ENCODE assay signal across 28 cellular contexts in the genomic region with DNA sequence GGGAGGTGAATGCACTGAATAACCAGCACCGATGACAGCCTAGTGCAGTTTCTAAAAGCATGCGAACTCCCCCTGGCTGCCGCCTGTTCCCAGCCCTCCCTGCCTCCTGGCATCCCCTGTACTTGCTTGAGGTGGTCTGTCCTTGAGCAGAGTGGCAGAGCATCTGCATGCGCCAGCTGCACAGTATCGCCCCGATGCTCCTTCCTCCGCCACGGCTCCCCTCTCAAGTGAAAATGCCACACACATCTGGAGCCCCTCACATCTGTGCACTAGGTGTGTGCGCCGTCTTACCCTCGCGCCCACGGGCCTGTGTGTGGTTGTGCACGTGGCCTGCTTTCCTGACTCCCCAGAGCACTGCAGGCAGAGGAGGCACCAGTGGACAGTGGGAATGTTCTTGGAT.
"Had no signal": no experiment of that assay in that cellular context is flagged by ENCODE, and none has a peak within 500 bp of the region (broad histone marks: within the 10 kb centered on the region; RNA-seq: fewer than 3 reads in every experiment).

No MANE protein-coding gene starts in this region.

- FAIRE-seq: colon, keratinocyte had no signal

- H3K9ac ChIP-seq: parathyroid adenoma had no signal

- H3K4me3 ChIP-seq: dorsolateral prefrontal cortex, gastrocnemius medialis, lung, mucosa of descending colon, prostate gland, right atrium auricular region, smooth muscle cell, suprapubic skin, transverse colon had no signal

- H3K27me3 Mint-ChIP-seq: naive B cell; natural killer cell treated with Interleukin-12 subunit alpha and Interleukin-12 subunit beta and Interleukin-15 and Interleukin-18, amount 100 ng/mL, for 72 hours; stimulated activated naive CD8-positive, alpha-beta T cell treated with anti-CD3 and anti-CD28 coated beads, Interleukin-15, amount 100 ng/mL, for 72 hours had no signal

- H3K4me1 Mint-ChIP-seq: stimulated activated naive CD8-positive, alpha-beta T cell treated with anti-CD3 and anti-CD28 coated beads, Interleukin-15, amount 100 ng/mL, for 72 hours had no signal

- H3K27me3 ChIP-seq: dorsolateral prefrontal cortex, gastrocnemius medialis, right atrium auricular region, suprapubic skin, transverse colon had no signal

- H3K9me3 Mint-ChIP-seq: natural killer cell treated with Interleukin-12 subunit alpha and Interleukin-12 subunit beta and Interleukin-15 and Interleukin-18, amount 100 ng/mL, for 72 hours; neural crest cell; stimulated activated naive CD8-positive, alpha-beta T cell treated with anti-CD3 and anti-CD28 coated beads, Interleukin-15, amount 100 ng/mL, for 72 hours had no signal

- H3K4me1 ChIP-seq: gastrocnemius medialis, parathyroid adenoma, prostate gland, right atrium auricular region, suprapubic skin, transverse colon had no signal

- H2AFZ ChIP-seq: parathyroid adenoma had no signal

- DNase-seq: effector CD4-positive, alpha-beta T cell; foreskin fibroblast; head of caudate nucleus; left ventricle myocardium superior; mesenchymal stem cell; mucosa of descending colon; naive B cell; stimulated activated CD4-positive, alpha-beta T cell treated with anti-CD3 and anti-CD28 coated beads, Interleukin-2, amount 100 ng/mL, for 24 hours; stimulated activated CD4-positive, alpha-beta T cell treated with anti-CD3 and anti-CD28 coated beads, Interleukin-4, amount 100 ng/mL, for 4 hours; stimulated activated naive CD4-positive, alpha-beta T cell; stimulated activated naive CD8-positive, alpha-beta T cell treated with anti-CD3 and anti-CD28 coated beads, Interleukin-15, amount 100 ng/mL, for 72 hours; transverse colon had no signal

- H3K4me3 Mint-ChIP-seq: mesothelial cell of epicardium; naive B cell; natural killer cell treated with Interleukin-12 subunit alpha and Interleukin-12 subunit beta and Interleukin-15 and Interleukin-18, amount 100 ng/mL, for 72 hours; neural crest cell; stimulated activated naive CD8-positive, alpha-beta T cell treated with anti-CD3 and anti-CD28 coated beads, Interleukin-15, amount 100 ng/mL, for 72 hours had no signal

- H3K36me3 ChIP-seq: prostate gland, right atrium auricular region, transverse colon had no signal

- ATAC-seq: esophagus mucosa; gastrocnemius medialis; left ventricle myocardium superior; mucosa of descending colon; natural killer cell treated with Interleukin-12 subunit alpha and Interleukin-12 subunit beta and Interleukin-15 and Interleukin-18, amount 100 ng/mL, for 72 hours; sciatic nerve; stimulated activated naive CD8-positive, alpha-beta T cell treated with anti-CD3 and anti-CD28 coated beads, Interleukin-15, amount 100 ng/mL, for 72 hours had no signal

- H3K9me3 ChIP-seq: gastrocnemius medialis, mucosa of descending colon, prostate gland, right atrium auricular region, suprapubic skin, transverse colon had no signal

- H3K27ac ChIP-seq: dorsolateral prefrontal cortex, epithelial cell of prostate, gastrocnemius medialis, parathyroid adenoma, prostate gland, right atrium auricular region, suprapubic skin, transverse colon had no signal

- H3K27ac Mint-ChIP-seq: mesothelial cell of epicardium had no signal

- H3K4me2 ChIP-seq: smooth muscle cell had no signal
